17 cellular contexts compared by ENCODE assay signal in the genomic region with DNA sequence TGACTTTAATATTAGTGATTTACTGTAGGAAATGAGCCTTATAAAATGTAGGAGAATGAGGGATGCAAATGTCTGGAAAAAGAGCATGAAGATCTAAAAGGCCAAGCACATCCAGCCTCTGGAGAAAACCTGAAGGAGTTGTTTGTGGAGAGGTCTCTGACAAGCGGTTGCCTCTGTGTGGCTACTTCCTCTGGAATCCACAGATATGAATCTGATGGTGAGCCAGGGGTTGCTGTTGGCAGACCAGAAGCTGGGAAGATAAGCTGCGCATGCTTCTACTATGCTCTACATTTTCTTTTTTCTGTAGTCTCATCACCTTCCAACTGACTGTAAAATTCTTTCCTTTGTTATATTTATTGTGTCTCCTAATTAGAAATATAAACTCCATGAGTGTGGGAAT.
A peak's percentile ranks its signal among the peaks of the same experiment; 100 is the strongest.
DNase-seq lines count a peak whose midpoint lies in the region; ATAC-seq and TF ChIP-seq lines count a peak whose summit lies in the region.
"Had no signal": no experiment of that assay in that cellular context is flagged by ENCODE, and none has a peak within 500 bp of the region (broad histone marks: within the 10 kb centered on the region; RNA-seq: fewer than 3 reads in every experiment).

No MANE protein-coding gene starts in this region.

- CTCF ChIA-PET in SK-N-SH (lab: Yijun Ruan, JAX), result interaction anchor here (1.0 to 1.2 kb wide), 4 partner anchors 17 to 1358 kb away, joined by 3 read pairs; no protein-coding TSS in a partner anchor

- intact Hi-C loops in posterior vena cava (cut with DNase I), result no loop called here

- POLR2A ChIA-PET in SK-N-SH (lab: Yijun Ruan, JAX), result no interaction called here

- H3K27ac ChIP-seq in SK-N-SH (ENCODE audit: low read depth in 2 of 2, low read length in 1 of 2), result no peak overlapping the region
- H3K27ac ChIP-seq: 22Rv1; BLaER1 treated with 17β-estradiol and CSF1 and Interleukin-3, amounts not matched to agents 10 nM and 100 nM had no signal

- peak; percentile 11 for DNase-seq in SK-N-SH
- peak; percentile 19 for DNase-seq in NCI-H226
- DNase-seq in amniotic epithelial cell (ENCODE audit: low read depth), result peak; percentile 47
- DNase-seq in posterior vena cava (ENCODE audit: low spot score), result no peak
- DNase-seq in mesenteric fat pad (ENCODE audit: low spot score), result no peak
- DNase-seq: CD4-positive, alpha-beta T cell; CD8-positive, alpha-beta memory T cell; DMS 273 treated with DMSO at 0.1 percent for 48 hours; DMS79; GF-D8; GOT3; H7; HCEC 1CT had no signal

- no peaks in the 10 kb centered on the region for H3K4me1 ChIP-seq in SK-N-SH (ENCODE audit: control insufficient read depth in 1 of 2, insufficient read depth in 2 of 2, low read depth in 1 of 2, low read length in 1 of 2)
- H3K4me1 ChIP-seq: BLaER1 treated with 17β-estradiol and CSF1 and Interleukin-3, amounts not matched to agents 10 nM and 100 nM had no signal

- no peak overlapping the region for H3K9ac ChIP-seq in SK-N-SH
- H3K9ac ChIP-seq: BLaER1 treated with 17β-estradiol and CSF1 and Interleukin-3, amounts not matched to agents 10 nM and 100 nM had no signal

- H3K9me2 ChIP-seq in SK-N-SH, result no peaks in the 10 kb centered on the region

- no peak overlapping the region for H3K4me3 ChIP-seq in SK-N-SH (ENCODE audit: low read depth in 2 of 2, low read length in 1 of 2)
- H3K4me3 ChIP-seq: BLaER1 treated with 17β-estradiol and CSF1 and Interleukin-3, amounts not matched to agents 10 nM and 100 nM had no signal

- TF ChIP-seq RAD21 in SK-N-SH (IDR thresholded peaks at IDR 0.05; ENCODE audit: low read length), result no peak

- TF ChIP-seq CTCF in SK-N-SH (IDR thresholded peaks at IDR 0.05), result no peak

- no peaks in the 10 kb centered on the region for H3K36me3 ChIP-seq in SK-N-SH (replicated peaks in 1 of 2; ENCODE audit: control insufficient read depth in 1 of 2, insufficient read depth in 2 of 2, low read length in 1 of 2)
- H3K36me3 ChIP-seq: BLaER1 treated with 17β-estradiol and CSF1 and Interleukin-3, amounts not matched to agents 10 nM and 100 nM had no signal

- H3K79me2 ChIP-seq in SK-N-SH (ENCODE audit: insufficient read depth), result no peaks in the 10 kb centered on the region

- no peak for ATAC-seq in SK-N-SH treated with all-trans-retinoic acid at 6 μM for 48 hours
- no peak for ATAC-seq in GM21619 (IDR thresholded peaks at IDR 0.05; ENCODE audit: unreplicated experiment)

- H3K27me3 ChIP-seq in SK-N-SH (ENCODE audit: insufficient read depth), result no peaks in the 10 kb centered on the region
- H3K27me3 ChIP-seq: BLaER1 treated with 17β-estradiol and CSF1 and Interleukin-3, amounts not matched to agents 10 nM and 100 nM had no signal

- no peaks in the 10 kb centered on the region for H4K20me1 ChIP-seq in SK-N-SH (ENCODE audit: insufficient read depth)
- H4K20me1 ChIP-seq: BLaER1 treated with 17β-estradiol and CSF1 and Interleukin-3, amounts not matched to agents 10 nM and 100 nM had no signal

- TF ChIP-seq EP300 in SK-N-SH (IDR thresholded peaks at IDR 0.05; ENCODE audit: borderline replicate concordance in 1 of 2, low read depth in 1 of 2, low read length in 1 of 2), result no peak

- no peaks in the 10 kb centered on the region for H3K9me3 ChIP-seq in SK-N-SH
- H3K9me3 ChIP-seq: BLaER1 treated with 17β-estradiol and CSF1 and Interleukin-3, amounts not matched to agents 10 nM and 100 nM had no signal

- H2AFZ ChIP-seq in SK-N-SH (ENCODE audit: low read depth), result peak overlapping the region; percentile 9; the same call in 1 of the 2 replicates

- no peak overlapping the region for H3K4me2 ChIP-seq in SK-N-SH
- H3K4me2 ChIP-seq: BLaER1 treated with 17β-estradiol and CSF1 and Interleukin-3, amounts not matched to agents 10 nM and 100 nM had no signal

- WGBS in SK-N-SH (ENCODE audit: low lambda C conversion rate), result 53% methylated on average over 2 of the region's 2 CpGs

- H3F3A ChIP-seq in SK-N-SH (replicated peaks; ENCODE audit: insufficient read depth), result no peaks in the 10 kb centered on the region

TF ChIP-seq in SK-N-SH, 30 proteins besides CTCF, POLR2A, EP300 and RAD21:
- TF ChIP-seq, protein P1, sequence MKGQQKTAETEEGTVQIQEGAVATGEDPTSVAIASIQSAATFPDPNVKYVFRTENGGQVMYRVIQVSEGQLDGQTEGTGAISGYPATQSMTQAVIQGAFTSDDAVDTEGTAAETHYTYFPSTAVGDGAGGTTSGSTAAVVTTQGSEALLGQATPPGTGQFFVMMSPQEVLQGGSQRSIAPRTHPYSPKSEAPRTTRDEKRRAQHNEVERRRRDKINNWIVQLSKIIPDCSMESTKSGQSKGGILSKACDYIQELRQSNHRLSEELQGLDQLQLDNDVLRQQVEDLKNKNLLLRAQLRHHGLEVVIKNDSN (IDR thresholded peaks at IDR 0.05; ENCODE audit: borderline replicate concordance, low read depth), result no peak
- TF ChIP-seq RCOR1 (IDR thresholded peaks at IDR 0.05; ENCODE audit: low read length), result no peak
- TF ChIP-seq GATA2 (CRISPR knock-in tag; IDR thresholded peaks at IDR 0.05), result peak; percentile 32; the same call in 1 of the 2 replicates
- TF ChIP-seq, protein P2, sequence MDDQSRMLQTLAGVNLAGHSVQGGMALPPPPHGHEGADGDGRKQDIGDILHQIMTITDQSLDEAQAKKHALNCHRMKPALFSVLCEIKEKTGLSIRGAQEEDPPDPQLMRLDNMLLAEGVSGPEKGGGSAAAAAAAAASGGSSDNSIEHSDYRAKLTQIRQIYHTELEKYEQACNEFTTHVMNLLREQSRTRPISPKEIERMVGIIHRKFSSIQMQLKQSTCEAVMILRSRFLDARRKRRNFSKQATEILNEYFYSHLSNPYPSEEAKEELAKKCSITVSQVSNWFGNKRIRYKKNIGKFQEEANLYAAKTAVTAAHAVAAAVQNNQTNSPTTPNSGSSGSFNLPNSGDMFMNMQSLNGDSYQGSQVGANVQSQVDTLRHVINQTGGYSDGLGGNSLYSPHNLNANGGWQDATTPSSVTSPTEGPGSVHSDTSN (IDR thresholded peaks at IDR 0.05), result no peak

TF ChIP-seq in SK-N-SH treated with all-trans-retinoic acid at 6 μM for 48 hours, 23 proteins besides CTCF, POLR2A, EP300 and RAD21:
- TF ChIP-seq PPARA (CRISPR knock-in tag; IDR thresholded peaks at IDR 0.05; ENCODE audit: borderline replicate concordance), result no peak
TF ChIP-seq in SK-N-SH treated with all-trans-retinoic acid at 6 μM for 48 hours: peak in this region for 0.

Comparison
In these comparisons a context has a peak if more than half of its experiments do, and no peak if none do; other contexts are left out.
1. DNase-seq: peak in SK-N-SH (single experiment), NCI-H226 (single experiment) and amniotic epithelial cell (single experiment); none in posterior vena cava (single experiment) and mesenteric fat pad (single experiment).